In the genomic region with DNA sequence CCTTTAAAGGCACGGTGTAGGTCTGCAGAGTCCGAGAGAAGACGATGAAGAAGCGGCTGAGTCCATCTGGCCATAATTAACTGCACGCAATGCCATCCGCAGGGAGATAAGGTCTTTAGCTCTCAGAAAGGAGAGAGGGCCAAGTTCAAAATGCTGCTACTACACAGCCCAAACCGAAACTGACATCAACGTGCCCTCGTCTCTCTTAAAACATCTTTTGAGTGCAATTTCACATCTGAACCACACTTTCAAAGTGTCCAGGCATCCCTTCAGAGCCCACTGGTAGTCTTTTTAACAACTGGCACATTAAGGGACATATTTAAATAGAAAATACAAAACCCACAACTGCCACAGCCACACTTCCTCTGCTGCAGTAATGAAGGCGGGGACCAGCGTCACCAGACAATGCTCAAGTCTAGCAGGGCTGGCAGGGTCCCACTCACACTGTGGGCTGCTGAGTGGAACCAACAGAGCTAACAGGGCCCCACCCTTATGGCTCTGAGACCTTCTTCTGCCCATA, we compare ENCODE assay signal across 8 cellular contexts. TPM values are rescaled to one million over a fixed set of nuclear protein-coding genes. Genes with fewer than 3 reads are reported as not detected.
A peak's percentile ranks its signal among the peaks of the same experiment; 100 is the strongest.
DNase-seq lines count a peak whose midpoint lies in the region; ATAC-seq and TF ChIP-seq lines count a peak whose summit lies in the region.

No MANE protein-coding gene starts in this region.

- no peaks in the 10 kb centered on the region for H3K9me3 Mint-ChIP-seq in endothelial cell (ENCODE audit: unreplicated experiment)
- H3K9me3 Mint-ChIP-seq in MCF 10A (ENCODE audit: unreplicated experiment) = no peaks in the 10 kb centered on the region

- H3K36me3 Mint-ChIP-seq in endothelial cell (ENCODE audit: low read depth, unreplicated experiment) (peaks cover 67% of the 10 kb centered on the region), MCF 10A (ENCODE audit: insufficient read depth, unreplicated experiment) (no peaks in the 10 kb centered on the region)

- POLR2A ChIA-PET in MCF 10A (lab: Yijun Ruan, JAX) = no interaction called here

- H3K4me1 Mint-ChIP-seq in endothelial cell (ENCODE audit: unreplicated experiment) (peaks cover 32% of the 10 kb centered on the region), MCF 10A (ENCODE audit: insufficient read depth, unreplicated experiment) (no peaks in the 10 kb centered on the region)

- H3K4me3 Mint-ChIP-seq in endothelial cell (ENCODE audit: unreplicated experiment) = peak overlapping the region; percentile 19
- H3K4me3 Mint-ChIP-seq in MCF 10A (ENCODE audit: unreplicated experiment) = no peak overlapping the region

- peaks cover 2% of the 10 kb centered on the region for H3K27me3 Mint-ChIP-seq in endothelial cell (ENCODE audit: unreplicated experiment)
- no peaks in the 10 kb centered on the region for H3K27me3 Mint-ChIP-seq in MCF 10A (ENCODE audit: insufficient read depth, unreplicated experiment)

- no TSS peak for BruUV-seq in MCF 10A (replicated peaks; lab: Mats Ljungman, UMichigan)

- intact Hi-C loops in MCF 10A (cut with micrococcal nuclease) = no loop called here

- peak overlapping the region; percentile 96 for H3K27ac Mint-ChIP-seq in endothelial cell (ENCODE audit: unreplicated experiment)
- H3K27ac Mint-ChIP-seq in MCF 10A (ENCODE audit: low read depth, unreplicated experiment) = no peak overlapping the region

- TF ChIP-seq CTCF in endothelial cell (IDR thresholded peaks at IDR 0.05; ENCODE audit: unreplicated experiment) = no peak
- TF ChIP-seq CTCF in MCF 10A (IDR thresholded peaks at IDR 0.05; ENCODE audit: unreplicated experiment) = no peak

- peak; percentile 53 for DNase-seq in activated CD4-positive, CD25-positive, alpha-beta regulatory T cell treated with anti-CD3 and anti-CD28 coated beads, Interleukin-2, amount 50 U/mL, for 72 hours
- DNase-seq in endothelial cell (ENCODE audit: low spot score) (no peak), HuH-7 (ENCODE audit: low spot score) (no peak), MCF 10A (ENCODE audit: unreplicated experiment) (no peak), NCI-H2196 (lab: John Stamatoyannopoulos, UW; ENCODE audit: unreplicated experiment) (no peak)
- peak; percentile 57 to 63 for DNase-seq in stimulated activated CD4-positive, alpha-beta T cell treated with anti-CD3 and anti-CD28 coated beads, Interleukin-2, amount 100 ng/mL, for 24 hours

- CTCF ChIA-PET in MCF 10A (lab: Yijun Ruan, JAX) = interaction anchor here (0.6 to 0.8 kb wide), 2 partner anchors 16 to 451 kb away, joined by 3 read pairs; no protein-coding TSS in a partner anchor

- peak; percentile 63 for ATAC-seq in GM18861 (IDR thresholded peaks at IDR 0.05; ENCODE audit: unreplicated experiment)
- ATAC-seq in HG03025 (IDR thresholded peaks at IDR 0.05; ENCODE audit: low FRiP score, unreplicated experiment) = peak; percentile 49

RNA-seq across cellular contexts. Expression of gene ST3GAL5, which starts 35.8 kb away (rescaled TPM):
- total RNA-seq in endothelial cell (ENCODE audit: unreplicated experiment) (49.8 TPM), MCF 10A (2022) (1.2 and 2.3 TPM in 2 replicates)

Comparison
In these comparisons a context has a peak if more than half of its experiments do, and no peak if none do; other contexts are left out.
1. DNase-seq: peak in activated CD4-positive, CD25-positive, alpha-beta regulatory T cell treated with anti-CD3 and anti-CD28 coated beads, Interleukin-2, amount 50 U/mL, for 72 hours (single experiment) and stimulated activated CD4-positive, alpha-beta T cell treated with anti-CD3 and anti-CD28 coated beads, Interleukin-2, amount 100 ng/mL, for 24 hours (2 of 2); none in endothelial cell (single experiment), HuH-7 (single experiment), MCF 10A (single experiment) and NCI-H2196 (single experiment).
2. RNA of gene ST3GAL5, which starts 35.8 kb away (total RNA-seq): 49.8 TPM in endothelial cell (single experiment); 1.2 to 2.3 TPM in MCF 10A; every median in the first group is over 10 times any median in the second.